17 cellular contexts compared by ENCODE assay signal in genomic region chr22:32905400-32905799, GRCh38.
DNase-seq lines count a peak whose midpoint lies in the region; ATAC-seq and TF ChIP-seq lines count a peak whose summit lies in the region.
"Had no signal": no experiment of that assay in that cellular context is flagged by ENCODE, and none has a peak within 500 bp of the region (broad histone marks: within the 10 kb centered on the region; RNA-seq: fewer than 3 reads in every experiment).

No MANE protein-coding gene starts in this region.

- H2BK120ac ChIP-seq in neuronal stem cell (ENCODE audit: low read depth, low read length), result no peak overlapping the region

- H3K9me3 Mint-ChIP-seq in activated CD4-positive, alpha-beta memory T cell treated with anti-CD3 and anti-CD28 coated beads, Interleukin-2, amount 10 ng/mL, durations not matched to agents 7 days and 5 days, result no peaks in the 10 kb centered on the region
- H3K9me3 Mint-ChIP-seq: activated naive CD4-positive, alpha-beta T cell treated with anti-CD3 and anti-CD28 coated beads for 36 hours had no signal

- H2BK5ac ChIP-seq in neuronal stem cell (ENCODE audit: low read length), result no peak overlapping the region

- intact Hi-C loops in Right ventricle myocardium superior (cut with DNase I) (no loop called here), cardiac septum (cut with DNase I) (no loop called here), heart right ventricle (cut with DNase I) (no loop called here)

- TF ChIP-seq CTCF in heart right ventricle (IDR thresholded peaks at IDR 0.05), result no peak

- no peak overlapping the region for H3K4me3 Mint-ChIP-seq in activated CD4-positive, alpha-beta memory T cell treated with anti-CD3 and anti-CD28 coated beads, Interleukin-2, amount 10 ng/mL, durations not matched to agents 7 days and 5 days
- H3K4me3 Mint-ChIP-seq: activated naive CD4-positive, alpha-beta T cell treated with anti-CD3 and anti-CD28 coated beads for 36 hours had no signal

- H3K23ac ChIP-seq in neuronal stem cell (ENCODE audit: low read depth, low read length, poor library complexity), result no peak overlapping the region

- no peak overlapping the region for H3K14ac ChIP-seq in neuronal stem cell (ENCODE audit: low read length)

- H3K27ac Mint-ChIP-seq in activated CD4-positive, alpha-beta memory T cell treated with anti-CD3 and anti-CD28 coated beads, Interleukin-2, amount 10 ng/mL, durations not matched to agents 7 days and 5 days, result no peak overlapping the region
- H3K27ac Mint-ChIP-seq: activated naive CD4-positive, alpha-beta T cell treated with anti-CD3 and anti-CD28 coated beads for 36 hours had no signal

- no peaks in the 10 kb centered on the region for H3K36me3 ChIP-seq in heart right ventricle
- H3K36me3 ChIP-seq in neuronal stem cell (replicated peaks in 1 of 2; ENCODE audit: control insufficient read depth in 2 of 2, insufficient read depth in 2 of 2, low read length in 2 of 2), result no peaks in the 10 kb centered on the region
- H3K36me3 ChIP-seq: WERI-Rb-1 had no signal

- no peaks in the 10 kb centered on the region for H3K36me3 Mint-ChIP-seq in activated CD4-positive, alpha-beta memory T cell treated with anti-CD3 and anti-CD28 coated beads, Interleukin-2, amount 10 ng/mL, durations not matched to agents 7 days and 5 days (ENCODE audit: low read depth)

- no peaks in the 10 kb centered on the region for H3K27me3 Mint-ChIP-seq in activated CD4-positive, alpha-beta memory T cell treated with anti-CD3 and anti-CD28 coated beads, Interleukin-2, amount 10 ng/mL, durations not matched to agents 7 days and 5 days

- WGBS in heart right ventricle, 2 donors, result 36 to 65% methylated on average over 3 of the region's 3 CpGs
- no CpG with 5 or more reads among the region's 3 CpGs for WGBS in neuronal stem cell (ENCODE audit: extremely low coverage in 2 of 2, insufficient read length in 2 of 2, insufficient replicate concordance in 1 of 2), 2 donors

- peak overlapping the region; percentile 50 for H2AFZ ChIP-seq in neuronal stem cell (ENCODE audit: low read length)

- no peak overlapping the region for H3K4ac ChIP-seq in neuronal stem cell (ENCODE audit: low read length)

- H3K79me1 ChIP-seq in neuronal stem cell (ENCODE audit: low read depth, low read length), result no peaks in the 10 kb centered on the region

- H4K8ac ChIP-seq in neuronal stem cell (ENCODE audit: low read depth, low read length), result no peak overlapping the region

- H2AK5ac ChIP-seq in neuronal stem cell (ENCODE audit: low read depth, low read length), result no peak overlapping the region

- H3K9me3 ChIP-seq in heart right ventricle (no peaks in the 10 kb centered on the region), neuronal stem cell (replicated peaks in 1 of 2; ENCODE audit: control insufficient read depth in 2 of 2, insufficient read depth in 1 of 2, low read depth in 1 of 2, low read length in 2 of 2) (no peaks in the 10 kb centered on the region)
- H3K9me3 ChIP-seq: testis had no signal

- CTCF ChIA-PET in activated CD4-positive, alpha-beta memory T cell treated with anti-CD3 and anti-CD28 coated beads, Interleukin-2, amount 10 ng/mL, durations not matched to agents 7 days and 5 days (lab: Charles Lee), result no interaction called here

- no peak for DNase-seq in Right ventricle myocardium superior
- no peak for DNase-seq in cardiac septum (ENCODE audit: low spot score)
- no peak for DNase-seq in heart right ventricle
- no peak for DNase-seq in neuronal stem cell (ENCODE audit: low spot score)
- no peak for DNase-seq in stimulated activated CD4-positive, alpha-beta T cell treated with anti-CD3 and anti-CD28 coated beads, Interleukin-4, amount 100 ng/mL, for 4 hours
- no peak for DNase-seq in activated CD4-positive, alpha-beta memory T cell treated with anti-CD3 and anti-CD28 coated beads, Interleukin-2, amount 10 ng/mL, durations not matched to agents 7 days and 5 days
- DNase-seq: ACHN; activated CD4-positive, alpha-beta T cell treated with anti-CD3 and anti-CD28 coated beads, Interleukin-2, amount 50 U/mL, for 4 hours; activated naive CD4-positive, alpha-beta T cell treated with anti-CD3 and anti-CD28 coated beads for 36 hours; activated T-cell treated with anti-CD3 and anti-CD28 coated beads, Interleukin-2, amount 50 U/mL, for 1 hour; NCI-H2107; NCI-H524; testis; WERI-Rb-1 had no signal

- no peak overlapping the region for H2BK12ac ChIP-seq in neuronal stem cell (ENCODE audit: low read length)

- H3K4me2 ChIP-seq in neuronal stem cell (ENCODE audit: insufficient read depth, low read length, poor library complexity, severe bottlenecking), result no peak overlapping the region

- no peak overlapping the region for H3K18ac ChIP-seq in neuronal stem cell (ENCODE audit: low read length)

- H3K4me3 ChIP-seq in heart right ventricle (no peak overlapping the region), neuronal stem cell (ENCODE audit: low read length in 2 of 2) (no peak overlapping the region)
- H3K4me3 ChIP-seq: testis had no signal

- no peak overlapping the region for H2BK15ac ChIP-seq in neuronal stem cell (ENCODE audit: low read length)

- POLR2A ChIA-PET in activated CD4-positive, alpha-beta memory T cell treated with anti-CD3 and anti-CD28 coated beads, Interleukin-2, amount 10 ng/mL, durations not matched to agents 7 days and 5 days (lab: Charles Lee), result no interaction called here

- no peaks in the 10 kb centered on the region for H3K4me1 Mint-ChIP-seq in activated CD4-positive, alpha-beta memory T cell treated with anti-CD3 and anti-CD28 coated beads, Interleukin-2, amount 10 ng/mL, durations not matched to agents 7 days and 5 days

- peak; percentile 69 for ATAC-seq in Right ventricle myocardium superior (ENCODE audit: poor library complexity)
- peak in 6 of 8 donors; percentile 22 to 60 (median 44) for ATAC-seq in heart right ventricle
- no peak for ATAC-seq in HG03095 (IDR thresholded peaks at IDR 0.05; ENCODE audit: unreplicated experiment)
- no peak for ATAC-seq in HG03521 (IDR thresholded peaks at IDR 0.05; ENCODE audit: unreplicated experiment)
- ATAC-seq: sciatic nerve had no signal

- H3K9ac ChIP-seq in neuronal stem cell (ENCODE audit: low read depth, low read length, poor library complexity), result no peak overlapping the region

- H3K4me1 ChIP-seq in heart right ventricle (peaks cover 0 to 10% (median 0%) of the 10 kb centered on the region in 9 donors), neuronal stem cell (ENCODE audit: control insufficient read depth in 2 of 2, insufficient read depth in 1 of 2, low read depth in 1 of 2, low read length in 2 of 2) (peaks cover 0 to 10% of the 10 kb centered on the region in 2 donors)
- H3K4me1 ChIP-seq: testis had no signal

- H3K27me3 ChIP-seq in heart right ventricle, result no peaks in the 10 kb centered on the region
- no peaks in the 10 kb centered on the region for H3K27me3 ChIP-seq in neuronal stem cell (ENCODE audit: control insufficient read depth in 3 of 3, insufficient read depth in 3 of 3, low read depth in 1 of 3, low read length in 3 of 3)
- H3K27me3 ChIP-seq: testis had no signal

- H3K27ac ChIP-seq in heart right ventricle (peak overlapping the region in 1 of 10 donors; percentile 17), neuronal stem cell (replicated peaks; ENCODE audit: low read length) (no peak overlapping the region)
- H3K27ac ChIP-seq: testis, WERI-Rb-1 had no signal

- no peak overlapping the region for H4K91ac ChIP-seq in neuronal stem cell (ENCODE audit: low read depth, low read length, poor library complexity)

Comparison
In these comparisons a context has a peak if more than half of its experiments do, and no peak if none do; other contexts are left out.
1. ATAC-seq: peak in Right ventricle myocardium superior (single experiment) and heart right ventricle (6 of 8); none in HG03095 (single experiment) and HG03521 (single experiment).